In the genomic region with DNA sequence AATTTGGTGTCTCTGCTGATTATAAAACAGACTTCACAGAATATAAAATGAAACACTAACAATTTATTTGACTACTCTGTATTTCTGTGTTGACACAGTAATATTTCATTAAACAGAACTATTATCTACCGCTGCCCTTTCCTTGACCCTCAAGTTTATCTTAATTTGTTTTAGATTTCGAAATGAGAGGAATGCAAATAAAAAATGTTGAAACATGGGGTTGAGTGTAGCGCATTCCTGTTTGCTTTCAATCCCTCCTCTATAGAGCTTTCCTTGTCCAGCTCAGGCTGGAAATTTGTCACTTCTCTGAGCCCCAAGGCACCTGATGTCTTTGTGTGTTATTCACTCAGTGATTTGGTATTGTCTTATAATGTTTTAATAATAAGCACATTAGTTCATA, we compare ENCODE assay signal across 1 cellular context.
TF ChIP-seq lines count a peak whose summit lies in the region.

No MANE protein-coding gene starts in this region.

TF ChIP-seq in HepG2, 621 proteins besides CTCF, POLR2A, EP300 and RAD21 (continued from another document and continues in another):
- no peak for TF ChIP-seq FOXM1 (CRISPR knock-in tag; IDR thresholded peaks at IDR 0.05)
- TF ChIP-seq ESRRA (CRISPR knock-in tag; IDR thresholded peaks at IDR 0.05; ENCODE audit: low read depth) = no peak
- no peak for TF ChIP-seq ZSCAN12 (CRISPR knock-in tag; IDR thresholded peaks at IDR 0.05)
- TF ChIP-seq, protein P1, sequence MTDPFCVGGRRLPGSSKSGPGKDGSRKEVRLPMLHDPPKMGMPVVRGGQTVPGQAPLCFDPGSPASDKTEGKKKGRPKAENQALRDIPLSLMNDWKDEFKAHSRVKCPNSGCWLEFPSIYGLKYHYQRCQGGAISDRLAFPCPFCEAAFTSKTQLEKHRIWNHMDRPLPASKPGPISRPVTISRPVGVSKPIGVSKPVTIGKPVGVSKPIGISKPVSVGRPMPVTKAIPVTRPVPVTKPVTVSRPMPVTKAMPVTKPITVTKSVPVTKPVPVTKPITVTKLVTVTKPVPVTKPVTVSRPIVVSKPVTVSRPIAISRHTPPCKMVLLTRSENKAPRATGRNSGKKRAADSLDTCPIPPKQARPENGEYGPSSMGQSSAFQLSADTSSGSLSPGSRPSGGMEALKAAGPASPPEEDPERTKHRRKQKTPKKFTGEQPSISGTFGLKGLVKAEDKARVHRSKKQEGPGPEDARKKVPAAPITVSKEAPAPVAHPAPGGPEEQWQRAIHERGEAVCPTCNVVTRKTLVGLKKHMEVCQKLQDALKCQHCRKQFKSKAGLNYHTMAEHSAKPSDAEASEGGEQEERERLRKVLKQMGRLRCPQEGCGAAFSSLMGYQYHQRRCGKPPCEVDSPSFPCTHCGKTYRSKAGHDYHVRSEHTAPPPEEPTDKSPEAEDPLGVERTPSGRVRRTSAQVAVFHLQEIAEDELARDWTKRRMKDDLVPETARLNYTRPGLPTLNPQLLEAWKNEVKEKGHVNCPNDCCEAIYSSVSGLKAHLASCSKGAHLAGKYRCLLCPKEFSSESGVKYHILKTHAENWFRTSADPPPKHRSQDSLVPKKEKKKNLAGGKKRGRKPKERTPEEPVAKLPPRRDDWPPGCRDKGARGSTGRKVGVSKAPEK (CRISPR knock-in tag; IDR thresholded peaks at IDR 0.05; ENCODE audit: borderline replicate concordance) = no peak
- TF ChIP-seq ZNF747 (CRISPR knock-in tag; IDR thresholded peaks at IDR 0.05; ENCODE audit: borderline replicate concordance) = no peak; the same call in 1 of the 2 replicates
- peak; percentile 76 for TF ChIP-seq FOXO1 (CRISPR knock-in tag; IDR thresholded peaks at IDR 0.05)
- TF ChIP-seq, protein P2, sequence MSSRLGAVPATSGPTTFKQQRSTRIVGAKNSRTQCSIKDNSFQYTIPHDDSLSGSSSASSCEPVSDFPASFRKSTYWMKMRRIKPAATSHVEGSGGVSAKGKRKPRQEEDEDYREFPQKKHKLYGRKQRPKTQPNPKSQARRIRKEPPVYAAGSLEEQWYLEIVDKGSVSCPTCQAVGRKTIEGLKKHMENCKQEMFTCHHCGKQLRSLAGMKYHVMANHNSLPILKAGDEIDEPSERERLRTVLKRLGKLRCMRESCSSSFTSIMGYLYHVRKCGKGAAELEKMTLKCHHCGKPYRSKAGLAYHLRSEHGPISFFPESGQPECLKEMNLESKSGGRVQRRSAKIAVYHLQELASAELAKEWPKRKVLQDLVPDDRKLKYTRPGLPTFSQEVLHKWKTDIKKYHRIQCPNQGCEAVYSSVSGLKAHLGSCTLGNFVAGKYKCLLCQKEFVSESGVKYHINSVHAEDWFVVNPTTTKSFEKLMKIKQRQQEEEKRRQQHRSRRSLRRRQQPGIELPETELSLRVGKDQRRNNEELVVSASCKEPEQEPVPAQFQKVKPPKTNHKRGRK (CRISPR knock-in tag; IDR thresholded peaks at IDR 0.05) = no peak
- TF ChIP-seq, protein P3, sequence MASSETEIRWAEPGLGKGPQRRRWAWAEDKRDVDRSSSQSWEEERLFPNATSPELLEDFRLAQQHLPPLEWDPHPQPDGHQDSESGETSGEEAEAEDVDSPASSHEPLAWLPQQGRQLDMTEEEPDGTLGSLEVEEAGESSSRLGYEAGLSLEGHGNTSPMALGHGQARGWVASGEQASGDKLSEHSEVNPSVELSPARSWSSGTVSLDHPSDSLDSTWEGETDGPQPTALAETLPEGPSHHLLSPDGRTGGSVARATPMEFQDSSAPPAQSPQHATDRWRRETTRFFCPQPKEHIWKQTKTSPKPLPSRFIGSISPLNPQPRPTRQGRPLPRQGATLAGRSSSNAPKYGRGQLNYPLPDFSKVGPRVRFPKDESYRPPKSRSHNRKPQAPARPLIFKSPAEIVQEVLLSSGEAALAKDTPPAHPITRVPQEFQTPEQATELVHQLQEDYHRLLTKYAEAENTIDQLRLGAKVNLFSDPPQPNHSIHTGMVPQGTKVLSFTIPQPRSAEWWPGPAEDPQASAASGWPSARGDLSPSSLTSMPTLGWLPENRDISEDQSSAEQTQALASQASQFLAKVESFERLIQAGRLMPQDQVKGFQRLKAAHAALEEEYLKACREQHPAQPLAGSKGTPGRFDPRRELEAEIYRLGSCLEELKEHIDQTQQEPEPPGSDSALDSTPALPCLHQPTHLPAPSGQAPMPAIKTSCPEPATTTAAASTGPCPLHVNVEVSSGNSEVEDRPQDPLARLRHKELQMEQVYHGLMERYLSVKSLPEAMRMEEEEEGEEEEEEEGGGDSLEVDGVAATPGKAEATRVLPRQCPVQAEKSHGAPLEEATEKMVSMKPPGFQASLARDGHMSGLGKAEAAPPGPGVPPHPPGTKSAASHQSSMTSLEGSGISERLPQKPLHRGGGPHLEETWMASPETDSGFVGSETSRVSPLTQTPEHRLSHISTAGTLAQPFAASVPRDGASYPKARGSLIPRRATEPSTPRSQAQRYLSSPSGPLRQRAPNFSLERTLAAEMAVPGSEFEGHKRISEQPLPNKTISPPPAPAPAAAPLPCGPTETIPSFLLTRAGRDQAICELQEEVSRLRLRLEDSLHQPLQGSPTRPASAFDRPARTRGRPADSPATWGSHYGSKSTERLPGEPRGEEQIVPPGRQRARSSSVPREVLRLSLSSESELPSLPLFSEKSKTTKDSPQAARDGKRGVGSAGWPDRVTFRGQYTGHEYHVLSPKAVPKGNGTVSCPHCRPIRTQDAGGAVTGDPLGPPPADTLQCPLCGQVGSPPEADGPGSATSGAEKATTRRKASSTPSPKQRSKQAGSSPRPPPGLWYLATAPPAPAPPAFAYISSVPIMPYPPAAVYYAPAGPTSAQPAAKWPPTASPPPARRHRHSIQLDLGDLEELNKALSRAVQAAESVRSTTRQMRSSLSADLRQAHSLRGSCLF (CRISPR knock-in tag; IDR thresholded peaks at IDR 0.05; ENCODE audit: borderline replicate concordance) = no peak
- TF ChIP-seq HHEX (CRISPR knock-in tag; IDR thresholded peaks at IDR 0.05) = peak; percentile 98
- TF ChIP-seq ZBTB8A (CRISPR knock-in tag; IDR thresholded peaks at IDR 0.05; ENCODE audit: borderline replicate concordance, low read depth) = no peak
- no peak for TF ChIP-seq ZC3H4 (CRISPR knock-in tag; IDR thresholded peaks at IDR 0.05; ENCODE audit: borderline replicate concordance)
- TF ChIP-seq, protein P4, sequence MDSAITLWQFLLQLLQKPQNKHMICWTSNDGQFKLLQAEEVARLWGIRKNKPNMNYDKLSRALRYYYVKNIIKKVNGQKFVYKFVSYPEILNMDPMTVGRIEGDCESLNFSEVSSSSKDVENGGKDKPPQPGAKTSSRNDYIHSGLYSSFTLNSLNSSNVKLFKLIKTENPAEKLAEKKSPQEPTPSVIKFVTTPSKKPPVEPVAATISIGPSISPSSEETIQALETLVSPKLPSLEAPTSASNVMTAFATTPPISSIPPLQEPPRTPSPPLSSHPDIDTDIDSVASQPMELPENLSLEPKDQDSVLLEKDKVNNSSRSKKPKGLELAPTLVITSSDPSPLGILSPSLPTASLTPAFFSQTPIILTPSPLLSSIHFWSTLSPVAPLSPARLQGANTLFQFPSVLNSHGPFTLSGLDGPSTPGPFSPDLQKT (CRISPR knock-in tag; IDR thresholded peaks at IDR 0.05; ENCODE audit: borderline replicate concordance) = no peak
- peak; percentile 92 for TF ChIP-seq CEBPG (CRISPR knock-in tag; IDR thresholded peaks at IDR 0.05)
- no peak for TF ChIP-seq HOXA3 (CRISPR knock-in tag; IDR thresholded peaks at IDR 0.05)
- no peak for TF ChIP-seq SYNCRIP (IDR thresholded peaks at IDR 0.05; ENCODE audit: insufficient read depth, low read depth, low read length)
- no peak for TF ChIP-seq TAF1 (CRISPR knock-in tag; IDR thresholded peaks at IDR 0.05)
- TF ChIP-seq, protein P5, sequence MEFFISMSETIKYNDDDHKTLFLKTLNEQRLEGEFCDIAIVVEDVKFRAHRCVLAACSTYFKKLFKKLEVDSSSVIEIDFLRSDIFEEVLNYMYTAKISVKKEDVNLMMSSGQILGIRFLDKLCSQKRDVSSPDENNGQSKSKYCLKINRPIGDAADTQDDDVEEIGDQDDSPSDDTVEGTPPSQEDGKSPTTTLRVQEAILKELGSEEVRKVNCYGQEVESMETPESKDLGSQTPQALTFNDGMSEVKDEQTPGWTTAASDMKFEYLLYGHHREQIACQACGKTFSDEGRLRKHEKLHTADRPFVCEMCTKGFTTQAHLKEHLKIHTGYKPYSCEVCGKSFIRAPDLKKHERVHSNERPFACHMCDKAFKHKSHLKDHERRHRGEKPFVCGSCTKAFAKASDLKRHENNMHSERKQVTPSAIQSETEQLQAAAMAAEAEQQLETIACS (CRISPR knock-in tag; IDR thresholded peaks at IDR 0.05) = no peak
- TF ChIP-seq, protein P6, sequence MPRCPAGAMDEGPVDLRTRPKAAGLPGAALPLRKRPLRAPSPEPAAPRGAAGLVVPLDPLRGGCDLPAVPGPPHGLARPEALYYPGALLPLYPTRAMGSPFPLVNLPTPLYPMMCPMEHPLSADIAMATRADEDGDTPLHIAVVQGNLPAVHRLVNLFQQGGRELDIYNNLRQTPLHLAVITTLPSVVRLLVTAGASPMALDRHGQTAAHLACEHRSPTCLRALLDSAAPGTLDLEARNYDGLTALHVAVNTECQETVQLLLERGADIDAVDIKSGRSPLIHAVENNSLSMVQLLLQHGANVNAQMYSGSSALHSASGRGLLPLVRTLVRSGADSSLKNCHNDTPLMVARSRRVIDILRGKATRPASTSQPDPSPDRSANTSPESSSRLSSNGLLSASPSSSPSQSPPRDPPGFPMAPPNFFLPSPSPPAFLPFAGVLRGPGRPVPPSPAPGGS (CRISPR knock-in tag; IDR thresholded peaks at IDR 0.05) = no peak
- TF ChIP-seq SMARCC2 (IDR thresholded peaks at IDR 0.05) = no peak
- TF ChIP-seq, protein P7, sequence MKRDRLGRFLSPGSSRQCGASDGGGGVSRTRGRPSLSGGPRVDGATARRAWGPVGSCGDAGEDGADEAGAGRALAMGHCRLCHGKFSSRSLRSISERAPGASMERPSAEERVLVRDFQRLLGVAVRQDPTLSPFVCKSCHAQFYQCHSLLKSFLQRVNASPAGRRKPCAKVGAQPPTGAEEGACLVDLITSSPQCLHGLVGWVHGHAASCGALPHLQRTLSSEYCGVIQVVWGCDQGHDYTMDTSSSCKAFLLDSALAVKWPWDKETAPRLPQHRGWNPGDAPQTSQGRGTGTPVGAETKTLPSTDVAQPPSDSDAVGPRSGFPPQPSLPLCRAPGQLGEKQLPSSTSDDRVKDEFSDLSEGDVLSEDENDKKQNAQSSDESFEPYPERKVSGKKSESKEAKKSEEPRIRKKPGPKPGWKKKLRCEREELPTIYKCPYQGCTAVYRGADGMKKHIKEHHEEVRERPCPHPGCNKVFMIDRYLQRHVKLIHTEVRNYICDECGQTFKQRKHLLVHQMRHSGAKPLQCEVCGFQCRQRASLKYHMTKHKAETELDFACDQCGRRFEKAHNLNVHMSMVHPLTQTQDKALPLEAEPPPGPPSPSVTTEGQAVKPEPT (CRISPR knock-in tag; IDR thresholded peaks at IDR 0.05; ENCODE audit: low read depth) = no peak
- peak; percentile 100 for TF ChIP-seq MIXL1 (CRISPR knock-in tag; IDR thresholded peaks at IDR 0.05)
- TF ChIP-seq, protein P8, sequence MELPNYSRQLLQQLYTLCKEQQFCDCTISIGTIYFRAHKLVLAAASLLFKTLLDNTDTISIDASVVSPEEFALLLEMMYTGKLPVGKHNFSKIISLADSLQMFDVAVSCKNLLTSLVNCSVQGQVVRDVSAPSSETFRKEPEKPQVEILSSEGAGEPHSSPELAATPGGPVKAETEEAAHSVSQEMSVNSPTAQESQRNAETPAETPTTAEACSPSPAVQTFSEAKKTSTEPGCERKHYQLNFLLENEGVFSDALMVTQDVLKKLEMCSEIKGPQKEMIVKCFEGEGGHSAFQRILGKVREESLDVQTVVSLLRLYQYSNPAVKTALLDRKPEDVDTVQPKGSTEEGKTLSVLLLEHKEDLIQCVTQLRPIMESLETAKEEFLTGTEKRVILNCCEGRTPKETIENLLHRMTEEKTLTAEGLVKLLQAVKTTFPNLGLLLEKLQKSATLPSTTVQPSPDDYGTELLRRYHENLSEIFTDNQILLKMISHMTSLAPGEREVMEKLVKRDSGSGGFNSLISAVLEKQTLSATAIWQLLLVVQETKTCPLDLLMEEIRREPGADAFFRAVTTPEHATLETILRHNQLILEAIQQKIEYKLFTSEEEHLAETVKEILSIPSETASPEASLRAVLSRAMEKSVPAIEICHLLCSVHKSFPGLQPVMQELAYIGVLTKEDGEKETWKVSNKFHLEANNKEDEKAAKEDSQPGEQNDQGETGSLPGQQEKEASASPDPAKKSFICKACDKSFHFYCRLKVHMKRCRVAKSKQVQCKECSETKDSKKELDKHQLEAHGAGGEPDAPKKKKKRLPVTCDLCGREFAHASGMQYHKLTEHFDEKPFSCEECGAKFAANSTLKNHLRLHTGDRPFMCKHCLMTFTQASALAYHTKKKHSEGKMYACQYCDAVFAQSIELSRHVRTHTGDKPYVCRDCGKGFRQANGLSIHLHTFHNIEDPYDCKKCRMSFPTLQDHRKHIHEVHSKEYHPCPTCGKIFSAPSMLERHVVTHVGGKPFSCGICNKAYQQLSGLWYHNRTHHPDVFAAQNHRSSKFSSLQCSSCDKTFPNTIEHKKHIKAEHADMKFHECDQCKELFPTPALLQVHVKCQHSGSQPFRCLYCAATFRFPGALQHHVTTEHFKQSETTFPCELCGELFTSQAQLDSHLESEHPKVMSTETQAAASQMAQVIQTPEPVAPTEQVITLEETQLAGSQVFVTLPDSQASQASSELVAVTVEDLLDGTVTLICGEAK (IDR thresholded peaks at IDR 0.05) = no peak
- TF ChIP-seq, protein P8 (CRISPR knock-in tag; IDR thresholded peaks at IDR 0.05) = no peak
